In the genomic region with DNA sequence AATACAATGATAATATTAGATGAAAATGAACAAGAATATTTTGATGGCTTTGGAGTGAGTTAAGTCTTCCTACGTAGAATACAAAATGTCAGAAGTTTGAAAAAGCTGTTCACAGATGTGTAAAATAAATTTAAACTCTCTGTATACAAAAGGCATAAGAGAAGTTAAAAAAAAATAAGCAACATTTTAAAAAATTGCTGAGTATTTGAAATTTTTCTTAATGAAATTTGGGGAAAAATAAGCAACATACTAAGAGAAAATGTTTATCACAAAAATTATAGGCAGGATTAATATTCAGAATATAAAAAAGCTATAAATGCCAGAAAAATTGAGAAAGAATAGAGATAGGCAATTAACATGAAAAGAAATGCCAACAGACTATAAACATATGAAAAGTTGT, we compare ENCODE assay signal across 33 cellular contexts.
DNase-seq lines count a peak whose midpoint lies in the region; ATAC-seq, FAIRE-seq and TF ChIP-seq lines count a peak whose summit lies in the region.
"Had no signal": no experiment of that assay in that cellular context is flagged by ENCODE, and none has a peak within 500 bp of the region (broad histone marks: within the 10 kb centered on the region; RNA-seq: fewer than 3 reads in every experiment).

No MANE protein-coding gene starts in this region.

- H3K9me3 ChIP-seq in HepG2 (ENCODE audit: low read length) (no peaks in the 10 kb centered on the region), right lobe of liver (no peaks in the 10 kb centered on the region), K562 (replicated peaks; ENCODE audit: control insufficient read depth, insufficient read depth, low read depth, low read length) (no peaks in the 10 kb centered on the region), mesenchymal stem cell (ENCODE audit: control insufficient read depth, low read length) (no peaks in the 10 kb centered on the region)
- H3K9me3 ChIP-seq: A549, BE2C had no signal

- H2BK15ac ChIP-seq in mesenchymal stem cell (ENCODE audit: low read depth, poor library complexity, severe bottlenecking), result no peak overlapping the region

- TF ChIP-seq EP300 in HepG2 (IDR thresholded peaks at IDR 0.05; ENCODE audit: low read depth in 2 of 2, low read length in 2 of 2) (no peak), HepG2 (CRISPR knock-in tag; IDR thresholded peaks at IDR 0.05; ENCODE audit: borderline replicate concordance) (no peak), K562 (IDR thresholded peaks at IDR 0.05; ENCODE audit: low read length) (no peak)

- H3K4ac ChIP-seq in mesenchymal stem cell (ENCODE audit: low read depth in 1 of 2, low read length in 2 of 2), result no peak overlapping the region

- WGBS in HepG2 (ENCODE audit: low lambda C conversion rate), result 2% methylated on average over 1 of the region's 1 CpG
- 39% methylated on average over 1 of the region's 1 CpG for WGBS in right lobe of liver (ENCODE audit: insufficient coverage, low coverage, low lambda C conversion rate, missing lambda C conversion rate)
- 5% methylated on average over 1 of the region's 1 CpG for WGBS in K562 (ENCODE audit: insufficient coverage, low coverage, missing lambda C conversion rate)
- WGBS in mesenchymal stem cell, result no CpG with 5 or more reads among the region's 1 CpG

- no peaks in the 10 kb centered on the region for H4K20me1 ChIP-seq in HepG2 (ENCODE audit: insufficient read depth, low read length)
- H4K20me1 ChIP-seq in K562 (replicated peaks; ENCODE audit: control insufficient read depth, insufficient read depth, low read length), result no peaks in the 10 kb centered on the region
- H4K20me1 ChIP-seq: BLaER1; BLaER1 treated with 17β-estradiol and CSF1 and Interleukin-3, amounts not matched to agents 10 nM and 100 nM had no signal

- in situ Hi-C loops in HepG2 (cut with HindIII; ENCODE audit: extremely low pct_ligation_motif_present, low pct_unique_long_range_greater_than_20kb), result no loop called here
- in situ Hi-C loops in K562 (cut with MboI), result no loop called here

- POLR2A ChIA-PET in HepG2 (lab: Yijun Ruan, JAX), result no interaction called here
- POLR2A ChIA-PET in K562 (lab: Yijun Ruan, JAX), result interaction anchor here (0.6 kb wide), 1 partner anchor 1458 kb away, joined by 3 read pairs; no protein-coding TSS in a partner anchor

- TF ChIP-seq CTCF in HepG2 (CRISPR knock-in tag; IDR thresholded peaks at IDR 0.05), result no peak
- TF ChIP-seq CTCF in right lobe of liver (IDR thresholded peaks at IDR 0.05), result no peak
- no peak for TF ChIP-seq CTCF in K562 (IDR thresholded peaks at IDR 0.05 in 2 of 3, conservative IDR thresholded peaks at IDR 0.05 in 1 of 3; ENCODE audit: insufficient read depth in 2 of 3, low read depth in 1 of 3, low read length in 3 of 3)

- H3K18ac ChIP-seq in mesenchymal stem cell (ENCODE audit: low read depth in 1 of 2, low read length in 2 of 2), result no peak overlapping the region

- no peak for DNase-seq in HepG2 (ENCODE audit: low spot score)
- DNase-seq in right lobe of liver, result no peak
- DNase-seq in K562 (ENCODE audit: extremely low read depth in 1 of 4, low spot score in 3 of 4), result no peak
- no peak for DNase-seq in mesenchymal stem cell
- DNase-seq in effector CD8-positive, alpha-beta T cell (lab: John Stamatoyannopoulos, UW), result no peak
- DNase-seq: 8988T; ACHN; AML-193; BE2C; C1 segment of cervical spinal cord; Caco-2; Calu3; CD4-positive, alpha-beta memory T cell; CD4-positive, alpha-beta T cell; CD4-positive, CD25-positive, alpha-beta regulatory T cell; CD8-positive, alpha-beta memory T cell; CD8-positive, alpha-beta T cell; COR-L47; DMS 273 treated with DMSO at 0.1 percent for 48 hours; DMS153; DMS53; DMS79; DMS79 treated with DMSO at 0.1 percent for 48 hours; DND-41; EL had no signal

- H3K27ac ChIP-seq in HepG2 (ENCODE audit: extremely low read length, insufficient read depth, low read length) (no peak overlapping the region), right lobe of liver (no peak overlapping the region), K562 (ENCODE audit: extremely low read depth, low read depth, low read length) (no peak overlapping the region), mesenchymal stem cell (ENCODE audit: low read length, poor library complexity, severe bottlenecking) (no peak overlapping the region)
- H3K27ac ChIP-seq: 22Rv1; A549; BLaER1; BLaER1 treated with 17β-estradiol and CSF1 and Interleukin-3, amounts not matched to agents 10 nM and 100 nM; C4-2B had no signal

- intact Hi-C loops in HepG2 (cut with micrococcal nuclease; ENCODE audit: unreplicated experiment) (no loop called here), right lobe of liver (cut with DNase I) (no loop called here), K562 (cut with micrococcal nuclease) (no loop called here)

- no peak overlapping the region for H2BK120ac ChIP-seq in mesenchymal stem cell (ENCODE audit: low read depth, low read length)

- H3K4me3 ChIP-seq in HepG2 (replicated peaks in 1 of 3; ENCODE audit: insufficient read depth in 1 of 3, low read depth in 2 of 3, low read length in 3 of 3), result no peak overlapping the region
- H3K4me3 ChIP-seq in right lobe of liver, result no peak overlapping the region
- H3K4me3 ChIP-seq in K562, result no peak overlapping the region
- no peak overlapping the region for H3K4me3 ChIP-seq in mesenchymal stem cell (ENCODE audit: insufficient read depth in 1 of 2, low read depth in 1 of 2, low read length in 2 of 2)
- H3K4me3 ChIP-seq: A549; BLaER1; BLaER1 treated with 17β-estradiol and CSF1 and Interleukin-3, amounts not matched to agents 10 nM and 100 nM had no signal

- FAIRE-seq in HepG2 (lab: Jason Lieb, UNC) (no peak), K562 (lab: Jason Lieb, UNC) (no peak)
- FAIRE-seq: A204.1, A549, D721Med had no signal

- H2AK5ac ChIP-seq in mesenchymal stem cell (ENCODE audit: low read length, severe bottlenecking), result no peak overlapping the region

- H2AFZ ChIP-seq in HepG2 (ENCODE audit: low read length) (no peak overlapping the region), K562 (ENCODE audit: low read depth, low read length) (no peak overlapping the region), mesenchymal stem cell (ENCODE audit: low read depth, low read length) (no peak overlapping the region)

- TF ChIP-seq POLR2A in HepG2 (IDR thresholded peaks at IDR 0.05; ENCODE audit: insufficient read depth in 1 of 2, low read depth in 2 of 2, low read length in 2 of 2) (no peak), right lobe of liver (IDR thresholded peaks at IDR 0.05) (no peak), K562 (conservative IDR thresholded peaks at IDR 0.05) (no peak)

- no peaks in the 10 kb centered on the region for H3K4me1 ChIP-seq in HepG2 (ENCODE audit: insufficient read depth, low read length)
- H3K4me1 ChIP-seq in right lobe of liver, result no peaks in the 10 kb centered on the region
- H3K4me1 ChIP-seq in K562 (replicated peaks in 1 of 2; ENCODE audit: control insufficient read depth in 2 of 2, insufficient read depth in 2 of 2, low read length in 2 of 2), result no peaks in the 10 kb centered on the region
- H3K4me1 ChIP-seq in mesenchymal stem cell (ENCODE audit: control insufficient read depth, insufficient read depth, low read depth, low read length), result no peaks in the 10 kb centered on the region
- H3K4me1 ChIP-seq: A549; BE2C; BLaER1; BLaER1 treated with 17β-estradiol and CSF1 and Interleukin-3, amounts not matched to agents 10 nM and 100 nM; Caco-2 had no signal

- no peak overlapping the region for H3K23ac ChIP-seq in mesenchymal stem cell (ENCODE audit: low read length in 2 of 2)

- H3K27me3 ChIP-seq in HepG2 (ENCODE audit: control insufficient read depth in 1 of 2, insufficient read depth in 2 of 2, low read length in 2 of 2) (no peaks in the 10 kb centered on the region), right lobe of liver (no peaks in the 10 kb centered on the region), K562 (ENCODE audit: control insufficient read depth in 2 of 2, insufficient read depth in 2 of 2, low read length in 2 of 2) (no peaks in the 10 kb centered on the region), mesenchymal stem cell (ENCODE audit: control insufficient read depth in 1 of 2, insufficient read depth in 1 of 2, low read length in 2 of 2) (no peaks in the 10 kb centered on the region)
- H3K27me3 ChIP-seq: BE2C; BLaER1; BLaER1 treated with 17β-estradiol and CSF1 and Interleukin-3, amounts not matched to agents 10 nM and 100 nM had no signal

- H2BK12ac ChIP-seq in mesenchymal stem cell (ENCODE audit: low read length in 2 of 2), result no peak overlapping the region

- peak overlapping the region; percentile 31 for H2BK5ac ChIP-seq in mesenchymal stem cell (ENCODE audit: low read depth, low read length, poor library complexity, severe bottlenecking)

- ATAC-seq in HepG2 (no peak), right lobe of liver (no peak), K562 (no peak), esophagus mucosa (no peak)
- ATAC-seq: A549; CD8-positive, alpha-beta T cell had no signal

- H3K79me2 ChIP-seq in HepG2 (ENCODE audit: insufficient read depth, low read length) (no peaks in the 10 kb centered on the region), K562 (ENCODE audit: control insufficient read depth, insufficient read depth, low read length) (no peaks in the 10 kb centered on the region)

- H4K91ac ChIP-seq in mesenchymal stem cell (ENCODE audit: low read length), result no peak overlapping the region

- no peak overlapping the region for H3K9ac ChIP-seq in HepG2 (ENCODE audit: insufficient read depth, low read depth, low read length)
- no peak overlapping the region for H3K9ac ChIP-seq in K562 (ENCODE audit: insufficient read depth in 1 of 2, low read depth in 2 of 2, low read length in 2 of 2)
- no peak overlapping the region for H3K9ac ChIP-seq in mesenchymal stem cell (ENCODE audit: low read length)
- H3K9ac ChIP-seq: BLaER1; BLaER1 treated with 17β-estradiol and CSF1 and Interleukin-3, amounts not matched to agents 10 nM and 100 nM had no signal

- no peak overlapping the region for H3K14ac ChIP-seq in mesenchymal stem cell (ENCODE audit: low read length in 2 of 2)

- H3K79me1 ChIP-seq in mesenchymal stem cell (replicated peaks; ENCODE audit: low read length, poor library complexity, severe bottlenecking), result no peaks in the 10 kb centered on the region

- H3K36me3 ChIP-seq in HepG2 (replicated peaks in 1 of 2; ENCODE audit: control insufficient read depth in 1 of 2, insufficient read depth in 2 of 2, low read length in 2 of 2), result no peaks in the 10 kb centered on the region
- no peaks in the 10 kb centered on the region for H3K36me3 ChIP-seq in right lobe of liver
- H3K36me3 ChIP-seq in K562 (ENCODE audit: control insufficient read depth, insufficient read depth, low read length), result no peaks in the 10 kb centered on the region
- no peaks in the 10 kb centered on the region for H3K36me3 ChIP-seq in mesenchymal stem cell (ENCODE audit: control insufficient read depth in 1 of 2, insufficient read depth in 2 of 2, low read depth in 1 of 2, low read length in 2 of 2)
- H3K36me3 ChIP-seq: BE2C; BLaER1; BLaER1 treated with 17β-estradiol and CSF1 and Interleukin-3, amounts not matched to agents 10 nM and 100 nM had no signal

- H3K4me2 ChIP-seq in HepG2 (ENCODE audit: low read depth, low read length), result no peak overlapping the region
- H3K4me2 ChIP-seq in K562 (ENCODE audit: insufficient read depth, low read length), result no peak overlapping the region
- no peak overlapping the region for H3K4me2 ChIP-seq in mesenchymal stem cell (ENCODE audit: low read length, poor library complexity, severe bottlenecking)
- H3K4me2 ChIP-seq: A549; BLaER1; BLaER1 treated with 17β-estradiol and CSF1 and Interleukin-3, amounts not matched to agents 10 nM and 100 nM had no signal

- no peaks in the 10 kb centered on the region for H3K9me1 ChIP-seq in K562 (ENCODE audit: control insufficient read depth, insufficient read depth, low read length)

- CTCF ChIA-PET in HepG2 (lab: Yijun Ruan, JAX; ENCODE audit: low intra/inter-chr PET ratio, low total read pairs), result no interaction called here
- CTCF ChIA-PET in K562 (lab: Yijun Ruan, JAX; ENCODE audit: low intra/inter-chr PET ratio), result no interaction called here

- H4K8ac ChIP-seq in mesenchymal stem cell (ENCODE audit: low read length), result no peak overlapping the region

- no peak for TF ChIP-seq RAD21 in HepG2 (CRISPR knock-in tag; IDR thresholded peaks at IDR 0.05)
- no peak for TF ChIP-seq RAD21 in K562 (CRISPR knock-in tag; conservative IDR thresholded peaks at IDR 0.05 in 1 of 2, IDR thresholded peaks at IDR 0.05 in 1 of 2)

- BruUV-seq in HepG2 (replicated peaks; lab: Mats Ljungman, UMichigan) (no TSS peak), K562 (replicated peaks; lab: Mats Ljungman, UMichigan) (no TSS peak)

Comparison
In these comparisons a context has a peak if more than half of its experiments do, and no peak if none do; other contexts are left out.
1. Of the 241 proteins assayed by ChIP-seq in both HepG2 and K562: peak only in HepG2: MAFK; only in K562: MAFG; in both: none; in neither: 239.